In the genomic region with DNA sequence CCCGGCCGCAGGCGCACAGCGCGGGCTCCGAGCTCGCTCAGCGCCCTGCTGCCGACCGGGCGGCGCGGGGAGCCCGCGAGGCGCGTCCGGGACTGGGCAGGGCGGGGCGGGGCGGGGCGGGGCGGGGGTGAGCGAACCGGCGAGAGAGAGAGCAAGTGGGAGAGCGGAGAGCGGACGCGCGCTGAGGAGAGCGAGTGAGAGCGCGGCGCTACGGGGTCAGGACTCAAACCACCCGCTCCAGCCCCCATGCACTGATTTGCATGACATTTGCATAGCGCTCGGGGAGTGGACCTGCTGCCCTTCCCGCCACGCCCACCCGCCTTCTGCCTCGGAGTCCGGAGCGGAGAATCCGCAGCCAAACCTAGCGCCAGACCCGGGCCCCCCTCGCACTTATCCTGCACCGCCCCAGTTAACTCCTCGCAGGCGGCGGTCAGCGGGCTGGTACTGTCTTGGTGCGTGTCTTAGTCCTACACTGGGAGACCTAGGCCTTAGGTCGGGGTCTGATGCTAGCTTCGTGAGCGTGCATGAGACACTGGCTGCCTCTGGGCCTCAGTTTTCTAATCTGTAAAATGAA, we compare ENCODE assay signal across 1 cellular context.
TF ChIP-seq lines count a peak whose summit lies in the region.

A gene with protein sequence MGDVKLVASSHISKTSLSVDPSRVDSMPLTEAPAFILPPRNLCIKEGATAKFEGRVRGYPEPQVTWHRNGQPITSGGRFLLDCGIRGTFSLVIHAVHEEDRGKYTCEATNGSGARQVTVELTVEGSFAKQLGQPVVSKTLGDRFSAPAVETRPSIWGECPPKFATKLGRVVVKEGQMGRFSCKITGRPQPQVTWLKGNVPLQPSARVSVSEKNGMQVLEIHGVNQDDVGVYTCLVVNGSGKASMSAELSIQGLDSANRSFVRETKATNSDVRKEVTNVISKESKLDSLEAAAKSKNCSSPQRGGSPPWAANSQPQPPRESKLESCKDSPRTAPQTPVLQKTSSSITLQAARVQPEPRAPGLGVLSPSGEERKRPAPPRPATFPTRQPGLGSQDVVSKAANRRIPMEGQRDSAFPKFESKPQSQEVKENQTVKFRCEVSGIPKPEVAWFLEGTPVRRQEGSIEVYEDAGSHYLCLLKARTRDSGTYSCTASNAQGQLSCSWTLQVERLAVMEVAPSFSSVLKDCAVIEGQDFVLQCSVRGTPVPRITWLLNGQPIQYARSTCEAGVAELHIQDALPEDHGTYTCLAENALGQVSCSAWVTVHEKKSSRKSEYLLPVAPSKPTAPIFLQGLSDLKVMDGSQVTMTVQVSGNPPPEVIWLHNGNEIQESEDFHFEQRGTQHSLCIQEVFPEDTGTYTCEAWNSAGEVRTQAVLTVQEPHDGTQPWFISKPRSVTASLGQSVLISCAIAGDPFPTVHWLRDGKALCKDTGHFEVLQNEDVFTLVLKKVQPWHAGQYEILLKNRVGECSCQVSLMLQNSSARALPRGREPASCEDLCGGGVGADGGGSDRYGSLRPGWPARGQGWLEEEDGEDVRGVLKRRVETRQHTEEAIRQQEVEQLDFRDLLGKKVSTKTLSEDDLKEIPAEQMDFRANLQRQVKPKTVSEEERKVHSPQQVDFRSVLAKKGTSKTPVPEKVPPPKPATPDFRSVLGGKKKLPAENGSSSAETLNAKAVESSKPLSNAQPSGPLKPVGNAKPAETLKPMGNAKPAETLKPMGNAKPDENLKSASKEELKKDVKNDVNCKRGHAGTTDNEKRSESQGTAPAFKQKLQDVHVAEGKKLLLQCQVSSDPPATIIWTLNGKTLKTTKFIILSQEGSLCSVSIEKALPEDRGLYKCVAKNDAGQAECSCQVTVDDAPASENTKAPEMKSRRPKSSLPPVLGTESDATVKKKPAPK (N-terminal part only) (minus strand): TSS at position 75 of the 574 bp plus-strand sequence. CDS start 90,491 bp downstream, outside the sequence.

TF ChIP-seq in A549, 52 proteins besides CTCF, POLR2A, EP300 and RAD21 (continued from another document):
- TF ChIP-seq, protein P1, sequence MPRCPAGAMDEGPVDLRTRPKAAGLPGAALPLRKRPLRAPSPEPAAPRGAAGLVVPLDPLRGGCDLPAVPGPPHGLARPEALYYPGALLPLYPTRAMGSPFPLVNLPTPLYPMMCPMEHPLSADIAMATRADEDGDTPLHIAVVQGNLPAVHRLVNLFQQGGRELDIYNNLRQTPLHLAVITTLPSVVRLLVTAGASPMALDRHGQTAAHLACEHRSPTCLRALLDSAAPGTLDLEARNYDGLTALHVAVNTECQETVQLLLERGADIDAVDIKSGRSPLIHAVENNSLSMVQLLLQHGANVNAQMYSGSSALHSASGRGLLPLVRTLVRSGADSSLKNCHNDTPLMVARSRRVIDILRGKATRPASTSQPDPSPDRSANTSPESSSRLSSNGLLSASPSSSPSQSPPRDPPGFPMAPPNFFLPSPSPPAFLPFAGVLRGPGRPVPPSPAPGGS (IDR thresholded peaks at IDR 0.05) = peak; percentile 44; the same call in 1 of the 3 replicates
- no peak for TF ChIP-seq JUNB (IDR thresholded peaks at IDR 0.05)
TF ChIP-seq in A549: peak in this region for 5.
